ENCODE assay signal across 1 cellular context in genomic region chr10:110461530-110461929, GRCh38.
TF ChIP-seq lines count a peak whose summit lies in the region.

No MANE protein-coding gene starts in this region.

TF ChIP-seq in GM23338, 12 proteins besides CTCF, POLR2A, EP300 and RAD21:
- TF ChIP-seq ZNF114 (CRISPR knock-in tag; IDR thresholded peaks at IDR 0.05) (no peak), JUNB (IDR thresholded peaks at IDR 0.05; ENCODE audit: unreplicated experiment) (no peak), ZNF462 (CRISPR knock-in tag; IDR thresholded peaks at IDR 0.05) (no peak), POLR2AphosphoS5 (IDR thresholded peaks at IDR 0.05; ENCODE audit: low read depth) (no peak), ZNF331 (CRISPR knock-in tag; IDR thresholded peaks at IDR 0.05; ENCODE audit: low read depth) (no peak), EZH2 (IDR thresholded peaks at IDR 0.05; ENCODE audit: low read depth, unreplicated experiment) (no peak), NANOG (IDR thresholded peaks at IDR 0.05; ENCODE audit: borderline replicate concordance) (no peak), REST (IDR thresholded peaks at IDR 0.05; ENCODE audit: unreplicated experiment) (no peak), EZH2phosphoT487 (IDR thresholded peaks at IDR 0.05; ENCODE audit: unreplicated experiment) (no peak), ETS1 (IDR thresholded peaks at IDR 0.05) (no peak), STAT1 (IDR thresholded peaks at IDR 0.05; ENCODE audit: unreplicated experiment) (no peak), CREB1 (CRISPR knock-in tag; IDR thresholded peaks at IDR 0.05; ENCODE audit: low read depth) (no peak)
